ENCODE assay signal across 1 cellular context in the genomic region with DNA sequence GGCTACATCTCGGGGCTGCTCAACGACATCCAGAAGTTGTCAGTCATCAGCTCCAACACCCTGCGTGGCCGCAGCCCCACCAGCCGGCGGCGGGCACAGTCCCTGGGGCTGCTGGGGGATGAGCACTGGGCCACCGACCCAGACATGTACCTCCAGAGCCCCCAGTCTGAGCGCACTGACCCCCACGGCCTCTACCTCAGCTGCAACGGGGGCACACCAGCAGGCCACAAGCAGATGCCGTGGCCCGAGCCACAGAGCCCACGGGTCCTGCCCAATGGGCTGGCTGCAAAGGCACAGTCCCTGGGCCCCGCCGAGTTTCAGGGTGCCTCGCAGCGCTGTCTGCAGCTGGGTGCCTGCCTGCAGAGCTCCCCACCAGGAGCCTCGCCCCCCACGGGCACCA.
TF ChIP-seq lines count a peak whose summit lies in the region.

No MANE protein-coding gene starts in this region.

TF ChIP-seq in IMR-90, 13 proteins besides CTCF, POLR2A, EP300 and RAD21:
- TF ChIP-seq MXI1 (IDR thresholded peaks at IDR 0.05; ENCODE audit: borderline replicate concordance, low read depth, low read length) (no peak), MAFK (IDR thresholded peaks at IDR 0.05; ENCODE audit: low read depth, low read length) (no peak), MAZ (IDR thresholded peaks at IDR 0.05; ENCODE audit: borderline replicate concordance, low read depth, low read length) (no peak), BHLHE40 (IDR thresholded peaks at IDR 0.05; ENCODE audit: low read depth, low read length) (no peak), RCOR1 (IDR thresholded peaks at IDR 0.05; ENCODE audit: insufficient replicate concordance, low read length) (no peak), SMC3 (IDR thresholded peaks at IDR 0.05; ENCODE audit: low read depth, low read length) (no peak), USF2 (IDR thresholded peaks at IDR 0.05; ENCODE audit: low read depth, low read length) (no peak), NFE2L2 (IDR thresholded peaks at IDR 0.05; ENCODE audit: low read depth, low read length) (no peak), RFX5 (IDR thresholded peaks at IDR 0.05; ENCODE audit: low read depth, low read length) (no peak), FOS (IDR thresholded peaks at IDR 0.05; ENCODE audit: low read depth, low read length) (no peak)
TF ChIP-seq in IMR-90: peak in this region for 0.
